In the genomic region with DNA sequence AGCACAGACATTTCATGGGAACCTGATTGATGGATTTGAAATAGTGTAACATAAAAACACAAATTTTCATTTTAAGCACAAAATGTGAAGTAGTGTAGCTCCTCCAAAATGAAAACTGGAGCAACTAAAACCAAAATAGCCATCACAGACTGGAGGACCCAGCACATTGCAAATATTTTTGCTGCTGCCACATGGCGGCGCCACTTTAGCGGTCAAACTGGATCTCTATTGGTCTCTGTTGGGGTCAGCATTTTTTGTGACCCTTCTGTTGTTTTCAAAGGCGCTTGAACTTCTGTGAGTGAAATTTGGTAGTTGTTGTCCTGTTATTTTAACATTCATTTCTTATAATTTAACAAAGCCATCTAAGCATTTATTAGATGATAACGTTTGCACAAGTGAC, we compare ENCODE assay signal across 1 cellular context.
TF ChIP-seq lines count a peak whose summit lies in the region.

No MANE protein-coding gene starts in this region.

TF ChIP-seq in H1, 55 proteins besides CTCF, POLR2A, EP300 and RAD21 (continued from another document):
- TF ChIP-seq KDM1A (IDR thresholded peaks at IDR 0.05; ENCODE audit: borderline replicate concordance, low read length) (no peak), RNF2 (IDR thresholded peaks at IDR 0.05; ENCODE audit: borderline replicate concordance, low read depth, low read length, missing control alignments, poor library complexity, severe bottlenecking) (no peak), JUN (IDR thresholded peaks at IDR 0.05; ENCODE audit: low read depth, low read length) (no peak)
TF ChIP-seq in H1: peak in this region for 1.
